ENCODE assay signal across 8 cellular contexts in the genomic region with DNA sequence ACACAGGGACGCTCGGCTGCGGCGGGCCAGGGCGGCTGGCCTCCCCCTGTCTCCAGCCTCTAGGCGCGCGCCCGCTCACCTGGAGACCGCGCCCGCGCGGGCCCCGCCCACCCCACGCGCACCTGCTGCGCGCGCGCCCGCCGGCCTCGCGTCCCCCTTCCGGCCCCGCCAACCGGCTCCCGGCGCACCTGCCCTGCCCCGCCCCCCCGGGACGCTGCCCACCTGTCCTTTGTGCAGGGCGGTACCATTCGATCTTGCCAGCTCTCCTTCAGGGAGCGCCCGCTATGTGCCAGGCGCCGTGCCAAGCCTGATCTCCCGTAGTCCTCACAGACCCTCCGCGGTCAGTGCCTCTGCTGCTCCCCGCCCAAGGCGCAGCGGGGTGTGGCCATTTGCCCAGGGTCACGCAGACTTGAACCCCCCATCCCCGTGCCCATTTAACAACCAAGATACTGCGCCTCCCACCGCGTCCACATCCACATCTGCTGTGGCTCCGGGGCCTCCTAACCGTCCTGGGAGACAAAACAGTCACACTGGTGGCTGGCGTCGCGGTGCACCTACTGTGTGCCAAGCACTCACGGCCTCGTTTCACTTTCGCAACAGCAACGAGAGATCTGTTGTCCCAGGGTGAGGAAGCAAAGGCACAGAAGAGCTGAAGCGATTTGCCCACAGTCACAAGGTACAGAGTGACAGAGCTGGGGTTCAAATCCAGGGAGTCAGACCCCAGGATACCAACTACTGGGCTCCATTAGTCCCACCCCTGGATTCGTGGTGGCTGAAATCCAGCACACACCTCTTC. TPM values are rescaled to one million over a fixed set of nuclear protein-coding genes. Genes with fewer than 3 reads are reported as not detected.
DNase-seq lines count a peak whose midpoint lies in the region; ATAC-seq, FAIRE-seq and TF ChIP-seq lines count a peak whose summit lies in the region.

No MANE protein-coding gene starts in this region.

- intact Hi-C loops in left colon (cut with DNase I, micrococcal nuclease) = no loop called here

- no peak for TF ChIP-seq CTCF in LNCaP clone FGC (IDR thresholded peaks at IDR 0.05; ENCODE audit: control insufficient read depth, extremely low read depth, insufficient read depth)
- TF ChIP-seq CTCF in astrocyte of the spinal cord (IDR thresholded peaks at IDR 0.05; ENCODE audit: low read depth, low read length) = no peak

- POLR2A ChIA-PET in T-cell (lab: Charles Lee) = interaction anchor here (0.6 to 1.1 kb wide), 8 partner anchors 9 to 406 kb away, joined by 3 to 7 read pairs (median 4); no protein-coding TSS in a partner anchor

- DNase-seq in LNCaP clone FGC (ENCODE audit: low read depth) (no peak), T-cell (peak; percentile 45 to 75 (median 61)), astrocyte of the spinal cord (ENCODE audit: low read depth, low spot score) (no peak), left colon (peak; percentile 82 to 91), H54 (ENCODE audit: insufficient read length, low spot score) (no peak)
- DNase-seq in stimulated activated naive CD4-positive, alpha-beta T cell (lab: John Stamatoyannopoulos, UW) = peak; percentile 64 to 85 (median 72)

- H3K27me3 Mint-ChIP-seq in T-cell = no peaks in the 10 kb centered on the region

- peak; percentile 38 for ATAC-seq in GM19351 (IDR thresholded peaks at IDR 0.05; ENCODE audit: unreplicated experiment)
- ATAC-seq in T-cell (replicated peaks in 1 of 4) = peak; percentile 13 to 26 (median 20)
- ATAC-seq in left colon = peak; percentile 82
- no peak for ATAC-seq in GM18858 (IDR thresholded peaks at IDR 0.05; ENCODE audit: unreplicated experiment)

- peak overlapping the region; percentile 99 to 100 for H3K27ac Mint-ChIP-seq in T-cell

- no peak for FAIRE-seq in H54 (lab: Jason Lieb, UNC)

- peak overlapping the region; percentile 81 to 96 (median 92) for H3K4me3 Mint-ChIP-seq in T-cell

- H3K9me3 Mint-ChIP-seq in T-cell = no peaks in the 10 kb centered on the region

- H3K4me3 ChIP-seq in LNCaP clone FGC (ENCODE audit: low read depth, low read length) (peak overlapping the region; percentile 50), astrocyte of the spinal cord (ENCODE audit: low read depth, low read length) (peak overlapping the region; percentile 1)

- TF ChIP-seq POLR2A in H54 (IDR thresholded peaks at IDR 0.05; ENCODE audit: low read depth, low read length) = no peak

- peaks cover under 1% of the 10 kb centered on the region for H3K36me3 Mint-ChIP-seq in T-cell

- CTCF ChIA-PET in T-cell (lab: Charles Lee) = interaction anchor here in 1 of 2 donors (0.8 kb wide), 1 partner anchor 1183 kb away, joined by 5 read pairs; a partner anchor contains a TSS

- in situ Hi-C loops in astrocyte of the spinal cord (cut with HindIII; ENCODE audit: low sequenced_read_pairs) = no loop called here

- H3K4me1 Mint-ChIP-seq in T-cell = peaks cover 87 to 88% (median 87%) of the 10 kb centered on the region in 3 donors

RNA-seq across cellular contexts. Expression of a gene that starts 48.1 kb away (rescaled TPM):
- total RNA-seq in T-cell (10 to 100 TPM; 63.5 to 88.8 (median 74.4) TPM), left colon (10 to 100 TPM; 55.2 to 61.0 TPM)

Comparison
In these comparisons a context has a peak if more than half of its experiments do, and no peak if none do; other contexts are left out.
1. DNase-seq: peak in T-cell (34 of 34), left colon (2 of 2) and stimulated activated naive CD4-positive, alpha-beta T cell (6 of 6); none in LNCaP clone FGC (single experiment), astrocyte of the spinal cord (single experiment) and H54 (single experiment).